In the genomic region with DNA sequence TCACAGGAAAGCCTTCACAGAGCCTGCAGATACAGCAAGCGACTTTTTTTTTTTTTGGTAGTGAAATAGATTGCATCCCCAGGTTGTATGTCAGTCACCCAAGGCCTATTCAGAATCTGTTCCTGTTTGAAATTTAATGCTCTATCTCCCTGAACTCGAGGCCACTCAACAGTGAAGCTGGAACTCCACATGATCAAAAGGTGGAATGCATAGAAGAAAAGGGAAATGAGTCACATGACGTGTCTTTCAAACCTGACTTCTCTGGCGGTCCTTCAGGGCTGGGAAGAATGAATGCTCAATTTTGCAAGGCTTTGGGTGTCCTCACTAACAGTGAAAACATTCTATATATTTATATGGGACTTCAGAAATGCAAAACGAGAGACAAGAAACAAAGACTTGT, we compare ENCODE assay signal across 20 cellular contexts.
"Had no signal": no experiment of that assay in that cellular context is flagged by ENCODE, and none has a peak within 500 bp of the region (broad histone marks: within the 10 kb centered on the region; RNA-seq: fewer than 3 reads in every experiment).

No MANE protein-coding gene starts in this region.

- DNase-seq: effector CD4-positive, alpha-beta T cell; endodermal cell; erythroblast; heart left ventricle; hippocampal formation; left ventricle myocardium inferior; mesendoderm; naive thymus-derived CD4-positive, alpha-beta T cell; nephron progenitor cell; posterior cingulate gyrus; sigmoid colon; stimulated activated CD4-positive, alpha-beta T cell treated with anti-CD3 and anti-CD28 coated beads, Interleukin-2, amount 100 ng/mL, for 24 hours; stimulated activated naive CD4-positive, alpha-beta T cell; stomach; substantia nigra; trophoblast cell had no signal

- H3K36me3 Mint-ChIP-seq: naive thymus-derived CD4-positive, alpha-beta T cell had no signal

- H3K4me3 Mint-ChIP-seq: endodermal cell; naive thymus-derived CD4-positive, alpha-beta T cell; nephron progenitor cell had no signal

- H3K4me1 ChIP-seq: right atrium auricular region, sigmoid colon, stomach had no signal

- H3K9me3 Mint-ChIP-seq: endodermal cell; naive thymus-derived CD4-positive, alpha-beta T cell; nephron progenitor cell had no signal

- H3K27ac ChIP-seq: coronary artery, heart left ventricle, left ventricle myocardium inferior, right atrium auricular region, sigmoid colon, skin epidermis, stomach, thoracic aorta had no signal

- H3K4me3 ChIP-seq: coronary artery, heart left ventricle, left ventricle myocardium inferior, right atrium auricular region, sigmoid colon, skin epidermis, stomach, thoracic aorta had no signal

- H3K27me3 ChIP-seq: heart left ventricle, right atrium auricular region, sigmoid colon, stomach had no signal

- H3K4me1 Mint-ChIP-seq: naive thymus-derived CD4-positive, alpha-beta T cell had no signal

- H3K27ac Mint-ChIP-seq: endodermal cell; naive thymus-derived CD4-positive, alpha-beta T cell; nephron progenitor cell had no signal

- H3K9me3 ChIP-seq: heart left ventricle, left ventricle myocardium inferior, right atrium auricular region, sigmoid colon, stomach, thoracic aorta had no signal

- H3K36me3 ChIP-seq: heart left ventricle, left ventricle myocardium inferior, right atrium auricular region, sigmoid colon, stomach, thoracic aorta had no signal
